9 cellular contexts compared by ENCODE assay signal in genomic region chr14:100662850-100663527, GRCh38.
A peak's percentile ranks its signal among the peaks of the same experiment; 100 is the strongest.
DNase-seq lines count a peak whose midpoint lies in the region; ATAC-seq and TF ChIP-seq lines count a peak whose summit lies in the region.
"Had no signal": no experiment of that assay in that cellular context is flagged by ENCODE, and none has a peak within 500 bp of the region (broad histone marks: within the 10 kb centered on the region; RNA-seq: fewer than 3 reads in every experiment).

No MANE protein-coding gene starts in this region.

- H3K4me3 ChIP-seq in HL-60 (replicated peaks; ENCODE audit: insufficient read depth, low read length), result no peak overlapping the region
- H3K4me3 ChIP-seq in heart left ventricle, result no peak overlapping the region

- H3K9me3 Mint-ChIP-seq in activated naive CD8-positive, alpha-beta T cell treated with anti-CD3 and anti-CD28 coated beads for 36 hours, result no peaks in the 10 kb centered on the region
- H3K9me3 Mint-ChIP-seq: activated naive CD4-positive, alpha-beta T cell treated with anti-CD3 and anti-CD28 coated beads, Interleukin-2, amount 50 U/mL, for 24 hours had no signal

- TF ChIP-seq CTCF in HL-60 (IDR thresholded peaks at IDR 0.05; ENCODE audit: insufficient read depth, low read length), result peak; percentile 50
- TF ChIP-seq CTCF in heart left ventricle (IDR thresholded peaks at IDR 0.05), result peak; percentile 77 to 99 (median 92)

- H3K36me3 Mint-ChIP-seq in activated naive CD8-positive, alpha-beta T cell treated with anti-CD3 and anti-CD28 coated beads for 36 hours, result no peaks in the 10 kb centered on the region
- H3K36me3 Mint-ChIP-seq: activated naive CD4-positive, alpha-beta T cell treated with anti-CD3 and anti-CD28 coated beads, Interleukin-2, amount 50 U/mL, for 24 hours had no signal

- H3K27ac ChIP-seq in HL-60 (replicated peaks), result peak overlapping the region; percentile 41
- H3K27ac ChIP-seq in heart left ventricle, result peak overlapping the region in 1 of 12 donors; percentile 23

- no peaks in the 10 kb centered on the region for H3K4me1 Mint-ChIP-seq in activated naive CD8-positive, alpha-beta T cell treated with anti-CD3 and anti-CD28 coated beads for 36 hours

- no peaks in the 10 kb centered on the region for H3K9me3 ChIP-seq in heart left ventricle

- TF ChIP-seq POLR2A in heart left ventricle (IDR thresholded peaks at IDR 0.05), result no peak

- H3K36me3 ChIP-seq in heart left ventricle, result no peaks in the 10 kb centered on the region

- DNase-seq in D341Med (ENCODE audit: low spot score) (peak; percentile 83), HL-60 (ENCODE audit: low read depth in 1 of 2, low spot score in 1 of 2) (peak; percentile 54 to 72), SK-N-DZ (ENCODE audit: low spot score) (peak; percentile 68), heart left ventricle (peak; percentile 53 to 81 (median 65)), putamen (ENCODE audit: low spot score) (peak; percentile 35)
- peak; percentile 58 for DNase-seq in activated naive CD8-positive, alpha-beta T cell treated with anti-CD3 and anti-CD28 coated beads for 36 hours

- ATAC-seq in heart left ventricle (peak in 2 of 4 donors; percentile 59 to 62), HG02678 (IDR thresholded peaks at IDR 0.05; ENCODE audit: unreplicated experiment) (no peak), HG03108 (IDR thresholded peaks at IDR 0.05; ENCODE audit: unreplicated experiment) (no peak)

- H3K27ac Mint-ChIP-seq in activated naive CD8-positive, alpha-beta T cell treated with anti-CD3 and anti-CD28 coated beads for 36 hours, result peak overlapping the region; percentile 30

- no peaks in the 10 kb centered on the region for H3K27me3 ChIP-seq in HL-60 (ENCODE audit: insufficient read depth, poor library complexity, severe bottlenecking)
- peaks cover 0 to 40% (median 4%) of the 10 kb centered on the region in 9 donors for H3K27me3 ChIP-seq in heart left ventricle

- H3K4me1 ChIP-seq in heart left ventricle, result peaks cover 0 to 16% (median 0%) of the 10 kb centered on the region in 12 donors

- H3K4me3 Mint-ChIP-seq in activated naive CD8-positive, alpha-beta T cell treated with anti-CD3 and anti-CD28 coated beads for 36 hours, result no peak overlapping the region
- H3K4me3 Mint-ChIP-seq: activated naive CD4-positive, alpha-beta T cell treated with anti-CD3 and anti-CD28 coated beads, Interleukin-2, amount 50 U/mL, for 24 hours had no signal

- intact Hi-C loops in heart left ventricle (cut with DNase I), result loop anchor here in 6 of 10 donors (2.0 to 10.0 kb wide), 6 partner anchors 62 to 969 kb away; partner anchors contain the start of gene DLK1 (in 1 of the 6)

- no peaks in the 10 kb centered on the region for H3K27me3 Mint-ChIP-seq in activated naive CD8-positive, alpha-beta T cell treated with anti-CD3 and anti-CD28 coated beads for 36 hours

- WGBS in heart left ventricle, 4 donors, result 22 to 28% (median 26%) methylated on average over 14 to 15 of the region's 15 CpGs
